Comparison of ENCODE assay signal across 26 cellular contexts in genomic region chr2:232275670-232276069, GRCh38.
A peak's percentile ranks its signal among the peaks of the same experiment; 100 is the strongest.
DNase-seq lines count a peak whose midpoint lies in the region; ATAC-seq and TF ChIP-seq lines count a peak whose summit lies in the region.
"Had no signal": no experiment of that assay in that cellular context is flagged by ENCODE, and none has a peak within 500 bp of the region (broad histone marks: within the 10 kb centered on the region; RNA-seq: fewer than 3 reads in every experiment).

No MANE protein-coding gene starts in this region.

- ATAC-seq in DND-41 (ENCODE audit: insufficient read depth, low read depth) (peak; percentile 70), HG02870 (IDR thresholded peaks at IDR 0.05; ENCODE audit: unreplicated experiment) (peak; percentile 56), mucosa of descending colon (peak; percentile 32), HG02763 (IDR thresholded peaks at IDR 0.05; ENCODE audit: unreplicated experiment) (no peak)
- ATAC-seq: HepG2; natural killer cell treated with Interleukin-12 subunit alpha and Interleukin-12 subunit beta and Interleukin-15 and Interleukin-18, amount 100 ng/mL, for 72 hours; PC-3; Right ventricle myocardium inferior; SK-N-SH treated with all-trans-retinoic acid at 6 μM for 48 hours had no signal

- H4K20me1 ChIP-seq in DND-41 (ENCODE audit: insufficient read depth, low read length), result no peaks in the 10 kb centered on the region

- no peak overlapping the region for H3K4me2 ChIP-seq in DND-41 (ENCODE audit: insufficient read depth, low read length)

- no peak overlapping the region for H3K9ac ChIP-seq in DND-41 (ENCODE audit: low read depth, low read length)

- H3K36me3 ChIP-seq in DND-41 (ENCODE audit: insufficient read depth, low read length) (peaks cover 23% of the 10 kb centered on the region), mucosa of descending colon (ENCODE audit: low read depth) (no peaks in the 10 kb centered on the region)
- H3K36me3 ChIP-seq: gastrocnemius medialis had no signal

- no peaks in the 10 kb centered on the region for H3K79me2 ChIP-seq in DND-41 (ENCODE audit: insufficient read depth, low read length)

- DNase-seq in DND-41 (peak; percentile 12), NAMALWA (ENCODE audit: low spot score) (peak; percentile 19), mucosa of descending colon (no peak), GM13976 (ENCODE audit: low spot score) (no peak), germinal center (ENCODE audit: low spot score) (no peak)
- DNase-seq: activated CD4-positive, CD25-positive, alpha-beta regulatory T cell; activated effector memory CD4-positive, alpha-beta T cell treated with anti-CD3 and anti-CD28 coated beads, Interleukin-2, amount 50 U/mL, for 16 hours; activated naive CD8-positive, alpha-beta T cell treated with anti-CD3 and anti-CD28 coated beads, Interleukin-2, amount 10 ng/mL, durations not matched to agents 7 days and 5 days; activated T-cell treated with anti-CD3 and anti-CD28 coated beads, Interleukin-2, amount 50 U/mL, for 24 hours; aorta; CD4-positive, alpha-beta memory T cell; gastrocnemius medialis; GDM1; kidney glomerular epithelial cell; midbrain; NCI-H2107; PC-3; retina; stimulated activated naive CD4-positive, alpha-beta T cell treated with Interleukin-2 at 50 U/mL for 16 hours had no signal

- H3K4me3 ChIP-seq in DND-41 (ENCODE audit: low read depth in 1 of 2, low read length in 2 of 2), result no peak overlapping the region
- H3K4me3 ChIP-seq in mucosa of descending colon, result no peak overlapping the region
- H3K4me3 ChIP-seq: gastrocnemius medialis, suprapubic skin had no signal

- H3K4me1 ChIP-seq in DND-41 (ENCODE audit: insufficient read depth, low read length) (peaks cover 16% of the 10 kb centered on the region), mucosa of descending colon (ENCODE audit: low read depth) (no peaks in the 10 kb centered on the region)

- H2AFZ ChIP-seq in DND-41 (ENCODE audit: low read depth, low read length), result no peak overlapping the region

- in situ Hi-C loops in GM13976 (cut with MboI; ENCODE audit: low sequenced_read_pairs, unreplicated experiment), result no loop called here

- no peak for TF ChIP-seq CTCF in DND-41 (IDR thresholded peaks at IDR 0.05; ENCODE audit: borderline replicate concordance, extremely low read depth, low read length, poor library complexity, severe bottlenecking)
- no peak for TF ChIP-seq CTCF in mucosa of descending colon (IDR thresholded peaks at IDR 0.05)
- TF ChIP-seq CTCF in GM13976 (IDR thresholded peaks at IDR 0.05; ENCODE audit: borderline replicate concordance, control extremely low read depth, extremely low read depth, insufficient read depth, missing control alignments), result no peak

- H3K9me3 ChIP-seq in DND-41 (ENCODE audit: insufficient read depth, low read length, severe bottlenecking) (no peaks in the 10 kb centered on the region), mucosa of descending colon (peaks cover 3% of the 10 kb centered on the region)
- H3K9me3 ChIP-seq: gastrocnemius medialis, suprapubic skin had no signal

- intact Hi-C loops in mucosa of descending colon (cut with DNase I, micrococcal nuclease), result no loop called here

- no peaks in the 10 kb centered on the region for H3K27me3 ChIP-seq in DND-41 (ENCODE audit: insufficient read depth, low read length, poor library complexity)
- H3K27me3 ChIP-seq: gastrocnemius medialis, suprapubic skin had no signal

- peak overlapping the region; percentile 68 for H3K27ac ChIP-seq in DND-41 (ENCODE audit: low read length)
- H3K27ac ChIP-seq: gastrocnemius medialis, suprapubic skin had no signal

Comparison
In these comparisons a context has a peak if more than half of its experiments do, and no peak if none do; other contexts are left out.
1. DNase-seq: peak in DND-41 (single experiment) and NAMALWA (single experiment); none in mucosa of descending colon (0 of 3), GM13976 (single experiment) and germinal center (single experiment).